Comparison of ENCODE assay signal across 21 cellular contexts in the genomic region with DNA sequence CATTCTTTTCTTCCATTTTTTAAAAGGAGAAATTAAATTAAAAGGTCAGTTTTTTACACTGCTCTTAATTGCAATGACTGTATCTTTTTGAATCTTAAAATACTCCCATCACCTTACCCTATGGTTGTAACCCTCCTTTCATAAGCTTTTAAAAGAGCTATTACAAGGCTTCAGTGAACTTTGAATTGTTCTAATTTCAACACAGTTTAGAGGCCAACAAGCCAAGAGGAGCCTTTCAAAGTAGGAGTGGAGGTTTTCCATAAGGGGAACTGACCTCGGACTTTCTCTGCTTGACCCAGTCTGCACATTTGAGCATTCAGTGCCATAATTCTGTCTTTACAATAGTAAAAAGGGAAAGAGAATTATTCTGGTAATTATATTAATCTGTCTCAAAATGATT.
DNase-seq lines count a peak whose midpoint lies in the region; ATAC-seq, FAIRE-seq and TF ChIP-seq lines count a peak whose summit lies in the region.
"Had no signal": no experiment of that assay in that cellular context is flagged by ENCODE, and none has a peak within 500 bp of the region (broad histone marks: within the 10 kb centered on the region; RNA-seq: fewer than 3 reads in every experiment).

No MANE protein-coding gene starts in this region.

- 0% methylated on average over 1 of the region's 1 CpG for WGBS in HepG2 (ENCODE audit: low lambda C conversion rate)
- 24 to 32% methylated on average over 1 of the region's 1 CpG for WGBS in thyroid gland, 2 donors

- H3K4me3 Mint-ChIP-seq in activated naive CD8-positive, alpha-beta T cell treated with anti-CD3 and anti-CD28 coated beads for 36 hours = no peak overlapping the region
- H3K4me3 Mint-ChIP-seq: CD8-positive, alpha-beta T cell; HFFc6 had no signal

- H3K27ac ChIP-seq in Karpas-422 (ENCODE audit: low read length) = peak overlapping the region; percentile 47; the same call in 1 of the 2 replicates
- no peak overlapping the region for H3K27ac ChIP-seq in HepG2 (ENCODE audit: extremely low read length, insufficient read depth, low read length)
- H3K27ac ChIP-seq in thyroid gland = peak overlapping the region in 2 of 3 donors; percentile 39 to 93
- no peak overlapping the region for H3K27ac ChIP-seq in ascending aorta
- H3K27ac ChIP-seq: A549, C4-2B had no signal

- H3K36me3 Mint-ChIP-seq in activated naive CD8-positive, alpha-beta T cell treated with anti-CD3 and anti-CD28 coated beads for 36 hours = no peaks in the 10 kb centered on the region
- H3K36me3 Mint-ChIP-seq: CD8-positive, alpha-beta T cell had no signal

- TF ChIP-seq EP300 in HepG2 (IDR thresholded peaks at IDR 0.05; ENCODE audit: low read depth in 2 of 2, low read length in 2 of 2) = no peak
- no peak for TF ChIP-seq EP300 in HepG2 (CRISPR knock-in tag; IDR thresholded peaks at IDR 0.05; ENCODE audit: borderline replicate concordance)

- intact Hi-C loops in HepG2 (cut with micrococcal nuclease; ENCODE audit: unreplicated experiment) = no loop called here
- intact Hi-C loops in thyroid gland (cut with DNase I) = no loop called here
- intact Hi-C loops in ascending aorta (cut with DNase I) = no loop called here

- H3K4me2 ChIP-seq in Karpas-422 (ENCODE audit: low read depth, low read length, poor library complexity, severe bottlenecking) (no peak overlapping the region), HepG2 (ENCODE audit: low read depth, low read length) (no peak overlapping the region)
- H3K4me2 ChIP-seq: A549 had no signal

- H3K9me3 ChIP-seq in Karpas-422 (ENCODE audit: low read length) (no peaks in the 10 kb centered on the region), HepG2 (ENCODE audit: low read length) (no peaks in the 10 kb centered on the region), thyroid gland (no peaks in the 10 kb centered on the region), ascending aorta (no peaks in the 10 kb centered on the region)
- H3K9me3 ChIP-seq: A549, BE2C, Caco-2 had no signal

- no peaks in the 10 kb centered on the region for H3K4me1 Mint-ChIP-seq in activated naive CD8-positive, alpha-beta T cell treated with anti-CD3 and anti-CD28 coated beads for 36 hours

- H3K9me3 Mint-ChIP-seq in activated naive CD8-positive, alpha-beta T cell treated with anti-CD3 and anti-CD28 coated beads for 36 hours = no peaks in the 10 kb centered on the region
- H3K9me3 Mint-ChIP-seq: CD8-positive, alpha-beta T cell; IgD-negative memory B cell had no signal

- in situ Hi-C loops in HepG2 (cut with HindIII; ENCODE audit: extremely low pct_ligation_motif_present, low pct_unique_long_range_greater_than_20kb) = no loop called here

- H2AFZ ChIP-seq in Karpas-422 (ENCODE audit: low read length) = no peak overlapping the region
- no peak overlapping the region for H2AFZ ChIP-seq in HepG2 (ENCODE audit: low read length)

- no peaks in the 10 kb centered on the region for H3K9me2 ChIP-seq in Karpas-422 (replicated peaks; ENCODE audit: insufficient read depth, low read length)

- no TSS peak for BruUV-seq in HepG2 (replicated peaks; lab: Mats Ljungman, UMichigan)

- peaks cover 10% of the 10 kb centered on the region; the same call in 1 of the 2 replicates for H3K79me2 ChIP-seq in Karpas-422 (ENCODE audit: low read length)
- H3K79me2 ChIP-seq in HepG2 (ENCODE audit: insufficient read depth, low read length) = no peaks in the 10 kb centered on the region

- H3K9ac ChIP-seq in Karpas-422 (ENCODE audit: low read length) = no peak overlapping the region
- no peak overlapping the region for H3K9ac ChIP-seq in HepG2 (ENCODE audit: insufficient read depth, low read depth, low read length)

- TF ChIP-seq POLR2A in HepG2 (IDR thresholded peaks at IDR 0.05; ENCODE audit: insufficient read depth in 1 of 2, low read depth in 2 of 2, low read length in 2 of 2) (no peak), thyroid gland (IDR thresholded peaks at IDR 0.05) (no peak)

- POLR2A ChIA-PET in HepG2 (lab: Yijun Ruan, JAX) = no interaction called here

- no peaks in the 10 kb centered on the region for H3K27me3 ChIP-seq in Karpas-422 (ENCODE audit: low read length)
- no peaks in the 10 kb centered on the region; a peak in 1 of 5 replicates for H3K27me3 ChIP-seq in HepG2 (ENCODE audit: control insufficient read depth in 1 of 2, insufficient read depth in 2 of 2, low read length in 2 of 2)
- no peaks in the 10 kb centered on the region for H3K27me3 ChIP-seq in thyroid gland
- no peaks in the 10 kb centered on the region for H3K27me3 ChIP-seq in ascending aorta
- H3K27me3 ChIP-seq: BE2C had no signal

- no peak for TF ChIP-seq RAD21 in HepG2 (CRISPR knock-in tag; IDR thresholded peaks at IDR 0.05)

- no peak for TF ChIP-seq CTCF in HepG2 (CRISPR knock-in tag; IDR thresholded peaks at IDR 0.05)
- no peak for TF ChIP-seq CTCF in thyroid gland (IDR thresholded peaks at IDR 0.05)
- TF ChIP-seq CTCF in ascending aorta (IDR thresholded peaks at IDR 0.05) = no peak

- ATAC-seq in HepG2 = peak; percentile 56
- ATAC-seq in GM21717 (IDR thresholded peaks at IDR 0.05; ENCODE audit: unreplicated experiment) = no peak
- ATAC-seq: A549; CD8-positive, alpha-beta T cell had no signal

- no peak overlapping the region for H3K27ac Mint-ChIP-seq in activated naive CD8-positive, alpha-beta T cell treated with anti-CD3 and anti-CD28 coated beads for 36 hours
- H3K27ac Mint-ChIP-seq: CD8-positive, alpha-beta T cell; HFFc6 had no signal

- peaks cover 19% of the 10 kb centered on the region for H3K36me3 ChIP-seq in Karpas-422 (ENCODE audit: insufficient read depth, low read length)
- no peaks in the 10 kb centered on the region for H3K36me3 ChIP-seq in HepG2 (replicated peaks in 1 of 2; ENCODE audit: control insufficient read depth in 1 of 2, insufficient read depth in 2 of 2, low read length in 2 of 2)
- H3K36me3 ChIP-seq in thyroid gland = peaks cover 0 to 4% of the 10 kb centered on the region in 2 donors
- H3K36me3 ChIP-seq in ascending aorta = peaks cover 0 to 20% of the 10 kb centered on the region in 2 donors
- H3K36me3 ChIP-seq: BE2C had no signal

- peak; percentile 4 for FAIRE-seq in endometrium (lab: Jason Lieb, UNC)
- peak; percentile 67 for FAIRE-seq in HepG2 (lab: Jason Lieb, UNC)
- FAIRE-seq: A549, GM12892, GM19239, H1 had no signal

- CTCF ChIA-PET in HepG2 (lab: Yijun Ruan, JAX; ENCODE audit: low intra/inter-chr PET ratio, low total read pairs) = no interaction called here

- H3K4me3 ChIP-seq in Karpas-422 (ENCODE audit: low read length) = no peak overlapping the region
- no peak overlapping the region for H3K4me3 ChIP-seq in HepG2 (replicated peaks in 1 of 3; ENCODE audit: insufficient read depth in 1 of 3, low read depth in 2 of 3, low read length in 3 of 3)
- H3K4me3 ChIP-seq in thyroid gland (replicated peaks in 1 of 3) = no peak overlapping the region
- H3K4me3 ChIP-seq in ascending aorta = no peak overlapping the region
- H3K4me3 ChIP-seq: A549 had no signal

- no peak for DNase-seq in Karpas-422
- no peak for DNase-seq in HepG2 (ENCODE audit: low spot score)
- no peak for DNase-seq in thyroid gland
- no peak for DNase-seq in activated naive CD8-positive, alpha-beta T cell treated with anti-CD3 and anti-CD28 coated beads for 36 hours
- no peak for DNase-seq in COLO668 (lab: John Stamatoyannopoulos, UW; ENCODE audit: unreplicated experiment)
- DNase-seq in ascending aorta (ENCODE audit: low spot score in 2 of 2) = no peak
- DNase-seq: BE2C; Caco-2; CD8-positive, alpha-beta T cell; DND-41; GDM1; HCEC 1CT; HFFc6 had no signal

- no peaks in the 10 kb centered on the region for H4K20me1 ChIP-seq in Karpas-422 (ENCODE audit: insufficient read depth, low read depth, low read length)
- H4K20me1 ChIP-seq in HepG2 (ENCODE audit: insufficient read depth, low read length) = no peaks in the 10 kb centered on the region

- peaks cover 4% of the 10 kb centered on the region for H3K27me3 Mint-ChIP-seq in activated naive CD8-positive, alpha-beta T cell treated with anti-CD3 and anti-CD28 coated beads for 36 hours
- H3K27me3 Mint-ChIP-seq: IgD-negative memory B cell had no signal

- H3K4me1 ChIP-seq in Karpas-422 (ENCODE audit: low read length) = peaks cover 65% of the 10 kb centered on the region
- H3K4me1 ChIP-seq in HepG2 (ENCODE audit: insufficient read depth, low read length) = no peaks in the 10 kb centered on the region
- peaks cover 43 to 55% of the 10 kb centered on the region in 2 donors for H3K4me1 ChIP-seq in thyroid gland
- H3K4me1 ChIP-seq in ascending aorta = no peaks in the 10 kb centered on the region
- H3K4me1 ChIP-seq: A549, Caco-2 had no signal

TF ChIP-seq in HepG2, 621 proteins besides CTCF, POLR2A, EP300 and RAD21:
- peak; percentile 52 for TF ChIP-seq HNF4A (CRISPR knock-in tag; IDR thresholded peaks at IDR 0.05)
- TF ChIP-seq, protein P1, sequence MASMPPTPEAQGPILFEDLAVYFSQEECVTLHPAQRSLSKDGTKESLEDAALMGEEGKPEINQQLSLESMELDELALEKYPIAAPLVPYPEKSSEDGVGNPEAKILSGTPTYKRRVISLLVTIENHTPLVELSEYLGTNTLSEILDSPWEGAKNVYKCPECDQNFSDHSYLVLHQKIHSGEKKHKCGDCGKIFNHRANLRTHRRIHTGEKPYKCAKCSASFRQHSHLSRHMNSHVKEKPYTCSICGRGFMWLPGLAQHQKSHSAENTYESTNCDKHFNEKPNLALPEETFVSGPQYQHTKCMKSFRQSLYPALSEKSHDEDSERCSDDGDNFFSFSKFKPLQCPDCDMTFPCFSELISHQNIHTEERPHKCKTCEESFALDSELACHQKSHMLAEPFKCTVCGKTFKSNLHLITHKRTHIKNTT (CRISPR knock-in tag; IDR thresholded peaks at IDR 0.05) = no peak

Comparison
In these comparisons a context has a peak if more than half of its experiments do, and no peak if none do; other contexts are left out.
1. H3K27ac ChIP-seq: peak in Karpas-422 (single experiment) and thyroid gland (2 of 3); none in HepG2 (single experiment) and ascending aorta (0 of 2).